Comparison of ENCODE assay signal across 1 cellular context in genomic region chr20:36320898-36321695, GRCh38.
TF ChIP-seq lines count a peak whose summit lies in the region.

No MANE protein-coding gene starts in this region.

TF ChIP-seq in HEK293, 187 proteins besides CTCF, POLR2A, EP300 and RAD21:
- no peak for TF ChIP-seq ZNF513 (tag by site-specific recombination; IDR thresholded peaks at IDR 0.05)
- no peak for TF ChIP-seq ZNF580 (tag by site-specific recombination; IDR thresholded peaks at IDR 0.05)
- no peak for TF ChIP-seq ZBTB8A (tag by site-specific recombination; IDR thresholded peaks at IDR 0.05)
- peak; percentile 55; the same call in 1 of the 2 replicates for TF ChIP-seq ZNF623 (tag by site-specific recombination; IDR thresholded peaks at IDR 0.05)
- TF ChIP-seq KLF7 (tag by site-specific recombination; IDR thresholded peaks at IDR 0.05; ENCODE audit: borderline replicate concordance) = no peak
- TF ChIP-seq ZNF621 (tag by site-specific recombination; IDR thresholded peaks at IDR 0.05) = no peak
